In genomic region chr7:70215491-70215890, GRCh38 we compare ENCODE assay signal across 18 cellular contexts.
DNase-seq lines count a peak whose midpoint lies in the region; ATAC-seq, FAIRE-seq and TF ChIP-seq lines count a peak whose summit lies in the region.
"Had no signal": no experiment of that assay in that cellular context is flagged by ENCODE, and none has a peak within 500 bp of the region (broad histone marks: within the 10 kb centered on the region; RNA-seq: fewer than 3 reads in every experiment).

No MANE protein-coding gene starts in this region.

- H3K36me3 ChIP-seq in mammary epithelial cell (ENCODE audit: insufficient read depth, low read length) (no peaks in the 10 kb centered on the region), upper lobe of right lung (no peaks in the 10 kb centered on the region)
- H3K36me3 ChIP-seq: adrenal gland, colonic mucosa, esophagus squamous epithelium had no signal

- in situ Hi-C loops in mammary epithelial cell (cut with MboI; ENCODE audit: low sequenced_read_pairs in 2 of 2): no loop called here

- no peaks in the 10 kb centered on the region for H3K79me2 ChIP-seq in mammary epithelial cell (ENCODE audit: insufficient read depth, low read length)

- H3K9ac ChIP-seq in mammary epithelial cell (ENCODE audit: insufficient read depth, low read length): no peak overlapping the region

- DNase-seq in mammary epithelial cell (peak; percentile 3), MCF 10A (ENCODE audit: unreplicated experiment) (no peak), RWPE1 (ENCODE audit: low spot score) (peak; percentile 21), fibroblast of gingiva (ENCODE audit: low read depth) (peak; percentile 3), upper lobe of right lung (no peak), GM19239 (ENCODE audit: insufficient read length, low spot score) (no peak), hepatic stellate cell (ENCODE audit: low spot score) (no peak)
- no peak for DNase-seq in activated T-helper 1 cell treated with anti-CD3 and anti-CD28 coated beads, Interleukin-12 subunit alpha, Interleukin-12 subunit beta, Interleukin-2, Interleukin-4 antibody, amounts not matched to agents 30 ng/mL and 10 ng/mL and 1 ng/mL, durations not matched to agents 14 hours and 24 hours and 36 hours (ENCODE audit: low spot score)
- DNase-seq: activated CD4-positive, alpha-beta T cell treated with anti-CD3 and anti-CD28 coated beads, Interleukin-2, amount 50 U/mL, for 4 hours; activated T-cell treated with anti-CD3 and anti-CD28 coated beads, Interleukin-2, amount 50 U/mL, for 72 hours; adrenal gland; colonic mucosa; esophagus squamous epithelium; naive thymus-derived CD8-positive, alpha-beta T cell; NCI-H2029 treated with DMSO at 0.1 percent for 48 hours; NCI-H82; SHP77 treated with DMSO at 0.1 percent for 48 hours had no signal

- H3K9me3 ChIP-seq in mammary epithelial cell (replicated peaks; ENCODE audit: insufficient read depth, low read length) (no peaks in the 10 kb centered on the region), upper lobe of right lung (no peaks in the 10 kb centered on the region)
- H3K9me3 ChIP-seq: adrenal gland, colonic mucosa, esophagus squamous epithelium had no signal

- no peak for TF ChIP-seq CTCF in mammary epithelial cell (conservative IDR thresholded peaks at IDR 0.05 in 1 of 2, IDR thresholded peaks at IDR 0.05 in 1 of 2; ENCODE audit: extremely low read depth in 1 of 2, insufficient read depth in 1 of 2, low read depth in 1 of 2, low read length in 2 of 2)
- no peak for TF ChIP-seq CTCF in MCF 10A (IDR thresholded peaks at IDR 0.05; ENCODE audit: unreplicated experiment)
- no peak for TF ChIP-seq CTCF in RWPE1 (conservative IDR thresholded peaks at IDR 0.05; ENCODE audit: low read depth)
- TF ChIP-seq CTCF in upper lobe of right lung (IDR thresholded peaks at IDR 0.05): no peak

- CTCF ChIA-PET in mammary epithelial cell (lab: Charles Lee; ENCODE audit: low non-redundant PET): no interaction called here
- CTCF ChIA-PET in MCF 10A (lab: Yijun Ruan, JAX): interaction anchor here (0.6 to 0.9 kb wide), 2 partner anchors 9 to 515 kb away, joined by 3 read pairs; no protein-coding TSS in a partner anchor
- CTCF ChIA-PET in RWPE1 (lab: Yijun Ruan, JAX): no interaction called here

- dilution Hi-C loops in mammary epithelial cell (cut with HindIII; ENCODE audit: low sequenced_read_pairs): no loop called here

- no peaks in the 10 kb centered on the region for H4K20me1 ChIP-seq in mammary epithelial cell (ENCODE audit: insufficient read depth, low read length)

- intact Hi-C loops in mammary epithelial cell (cut with micrococcal nuclease) (no loop called here), MCF 10A (cut with micrococcal nuclease) (no loop called here), upper lobe of right lung (cut with DNase I) (no loop called here)
- intact Hi-C loops in activated T-helper 1 cell treated with anti-CD3 and anti-CD28 coated beads, Interleukin-12 subunit alpha, Interleukin-12 subunit beta, Interleukin-2, Interleukin-4 antibody, amounts not matched to agents 30 ng/mL and 10 ng/mL and 1 ng/mL, durations not matched to agents 14 hours and 24 hours and 36 hours (cut with micrococcal nuclease): no loop called here

- FAIRE-seq in GM19239 (lab: Jason Lieb, UNC): no peak
- FAIRE-seq: A204.1 had no signal

- ATAC-seq in upper lobe of right lung: peak; percentile 46
- ATAC-seq: activated T-cell treated with anti-CD3 and anti-CD28 coated beads, Interleukin-2, amount 50 U/mL, for 72 hours; naive thymus-derived CD8-positive, alpha-beta T cell had no signal

- peaks cover 6% of the 10 kb centered on the region for H3K36me3 Mint-ChIP-seq in MCF 10A (ENCODE audit: insufficient read depth, unreplicated experiment)
- H3K36me3 Mint-ChIP-seq in activated T-helper 1 cell treated with anti-CD3 and anti-CD28 coated beads, Interleukin-12 subunit alpha, Interleukin-12 subunit beta, Interleukin-2, Interleukin-4 antibody, amounts not matched to agents 30 ng/mL and 10 ng/mL and 1 ng/mL, durations not matched to agents 14 hours and 24 hours and 36 hours (ENCODE audit: low read depth): no peaks in the 10 kb centered on the region
- H3K36me3 Mint-ChIP-seq: naive thymus-derived CD8-positive, alpha-beta T cell had no signal

- 21% methylated on average over 1 of the region's 1 CpG for WGBS in mammary epithelial cell (ENCODE audit: low coverage, missing lambda C conversion rate)

- H3K27ac Mint-ChIP-seq in MCF 10A (ENCODE audit: low read depth, unreplicated experiment): no peak overlapping the region
- no peak overlapping the region for H3K27ac Mint-ChIP-seq in activated T-helper 1 cell treated with anti-CD3 and anti-CD28 coated beads, Interleukin-12 subunit alpha, Interleukin-12 subunit beta, Interleukin-2, Interleukin-4 antibody, amounts not matched to agents 30 ng/mL and 10 ng/mL and 1 ng/mL, durations not matched to agents 14 hours and 24 hours and 36 hours
- H3K27ac Mint-ChIP-seq: activated T-cell treated with anti-CD3 and anti-CD28 coated beads, Interleukin-2, amount 50 U/mL, for 72 hours had no signal

- H3K4me1 ChIP-seq in mammary epithelial cell (ENCODE audit: insufficient read depth, low read length) (no peaks in the 10 kb centered on the region), upper lobe of right lung (no peaks in the 10 kb centered on the region)
- H3K4me1 ChIP-seq: adrenal gland, colonic mucosa, esophagus squamous epithelium had no signal

- H3K27me3 ChIP-seq in mammary epithelial cell (ENCODE audit: insufficient read depth, low read length): no peaks in the 10 kb centered on the region
- no peaks in the 10 kb centered on the region for H3K27me3 ChIP-seq in upper lobe of right lung
- H3K27me3 ChIP-seq: adrenal gland, colonic mucosa, esophagus squamous epithelium had no signal

- no peak overlapping the region for H3K4me2 ChIP-seq in mammary epithelial cell (ENCODE audit: insufficient read depth, low read depth, low read length)

- no peaks in the 10 kb centered on the region for H3K27me3 Mint-ChIP-seq in MCF 10A (ENCODE audit: insufficient read depth, unreplicated experiment)
- H3K27me3 Mint-ChIP-seq in activated T-helper 1 cell treated with anti-CD3 and anti-CD28 coated beads, Interleukin-12 subunit alpha, Interleukin-12 subunit beta, Interleukin-2, Interleukin-4 antibody, amounts not matched to agents 30 ng/mL and 10 ng/mL and 1 ng/mL, durations not matched to agents 14 hours and 24 hours and 36 hours (ENCODE audit: insufficient read depth): no peaks in the 10 kb centered on the region
- H3K27me3 Mint-ChIP-seq: naive thymus-derived CD8-positive, alpha-beta T cell had no signal

- no peak overlapping the region for H3K27ac ChIP-seq in mammary epithelial cell (ENCODE audit: insufficient read depth, low read depth, low read length)
- H3K27ac ChIP-seq in RWPE1: no peak overlapping the region
- H3K27ac ChIP-seq in upper lobe of right lung: no peak overlapping the region
- H3K27ac ChIP-seq: adrenal gland, colonic mucosa, esophagus squamous epithelium had no signal

- no peak overlapping the region for H3K4me3 Mint-ChIP-seq in MCF 10A (ENCODE audit: unreplicated experiment)
- no peak overlapping the region for H3K4me3 Mint-ChIP-seq in activated T-helper 1 cell treated with anti-CD3 and anti-CD28 coated beads, Interleukin-12 subunit alpha, Interleukin-12 subunit beta, Interleukin-2, Interleukin-4 antibody, amounts not matched to agents 30 ng/mL and 10 ng/mL and 1 ng/mL, durations not matched to agents 14 hours and 24 hours and 36 hours
- H3K4me3 Mint-ChIP-seq: activated T-cell treated with anti-CD3 and anti-CD28 coated beads, Interleukin-2, amount 50 U/mL, for 72 hours; naive thymus-derived CD8-positive, alpha-beta T cell had no signal

- peaks cover 27% of the 10 kb centered on the region for H3K9me3 Mint-ChIP-seq in MCF 10A (ENCODE audit: unreplicated experiment)
- H3K9me3 Mint-ChIP-seq in activated T-helper 1 cell treated with anti-CD3 and anti-CD28 coated beads, Interleukin-12 subunit alpha, Interleukin-12 subunit beta, Interleukin-2, Interleukin-4 antibody, amounts not matched to agents 30 ng/mL and 10 ng/mL and 1 ng/mL, durations not matched to agents 14 hours and 24 hours and 36 hours: no peaks in the 10 kb centered on the region
- H3K9me3 Mint-ChIP-seq: activated T-cell treated with anti-CD3 and anti-CD28 coated beads, Interleukin-2, amount 50 U/mL, for 72 hours; naive thymus-derived CD8-positive, alpha-beta T cell had no signal

- no peak overlapping the region for H3K4me3 ChIP-seq in mammary epithelial cell (replicated peaks in 1 of 3; ENCODE audit: insufficient read depth in 1 of 3, low read depth in 2 of 3, low read length in 3 of 3)
- no peak overlapping the region for H3K4me3 ChIP-seq in upper lobe of right lung
- H3K4me3 ChIP-seq: adrenal gland, colonic mucosa, esophagus squamous epithelium had no signal

- H2AFZ ChIP-seq in mammary epithelial cell (ENCODE audit: low read depth, low read length): no peak overlapping the region

- POLR2A ChIA-PET in MCF 10A (lab: Yijun Ruan, JAX): no interaction called here
- POLR2A ChIA-PET in RWPE1 (lab: Yijun Ruan, JAX; ENCODE audit: low non-redundant PET): interaction anchor here (0.6 kb wide), 1 partner anchor 303 kb away, joined by 3 read pairs; no protein-coding TSS in a partner anchor

- no TSS peak for BruUV-seq in mammary epithelial cell (replicated peaks; lab: Mats Ljungman, UMichigan)
- no TSS peak for BruUV-seq in MCF 10A (replicated peaks; lab: Mats Ljungman, UMichigan)

- no peaks in the 10 kb centered on the region for H3K4me1 Mint-ChIP-seq in MCF 10A (ENCODE audit: insufficient read depth, unreplicated experiment)
- H3K4me1 Mint-ChIP-seq in activated T-helper 1 cell treated with anti-CD3 and anti-CD28 coated beads, Interleukin-12 subunit alpha, Interleukin-12 subunit beta, Interleukin-2, Interleukin-4 antibody, amounts not matched to agents 30 ng/mL and 10 ng/mL and 1 ng/mL, durations not matched to agents 14 hours and 24 hours and 36 hours (ENCODE audit: low read depth): no peaks in the 10 kb centered on the region
- H3K4me1 Mint-ChIP-seq: naive thymus-derived CD8-positive, alpha-beta T cell had no signal

Comparison
In these comparisons a context has a peak if more than half of its experiments do, and no peak if none do; other contexts are left out.
1. DNase-seq: peak in mammary epithelial cell (single experiment), RWPE1 (single experiment) and fibroblast of gingiva (single experiment); none in MCF 10A (single experiment), upper lobe of right lung (single experiment), GM19239 (single experiment), hepatic stellate cell (single experiment) and activated T-helper 1 cell treated with anti-CD3 and anti-CD28 coated beads, Interleukin-12 subunit alpha, Interleukin-12 subunit beta, Interleukin-2, Interleukin-4 antibody, amounts not matched to agents 30 ng/mL and 10 ng/mL and 1 ng/mL, durations not matched to agents 14 hours and 24 hours and 36 hours (single experiment).